Comparison of ENCODE assay signal across 3 cellular contexts in the genomic region with DNA sequence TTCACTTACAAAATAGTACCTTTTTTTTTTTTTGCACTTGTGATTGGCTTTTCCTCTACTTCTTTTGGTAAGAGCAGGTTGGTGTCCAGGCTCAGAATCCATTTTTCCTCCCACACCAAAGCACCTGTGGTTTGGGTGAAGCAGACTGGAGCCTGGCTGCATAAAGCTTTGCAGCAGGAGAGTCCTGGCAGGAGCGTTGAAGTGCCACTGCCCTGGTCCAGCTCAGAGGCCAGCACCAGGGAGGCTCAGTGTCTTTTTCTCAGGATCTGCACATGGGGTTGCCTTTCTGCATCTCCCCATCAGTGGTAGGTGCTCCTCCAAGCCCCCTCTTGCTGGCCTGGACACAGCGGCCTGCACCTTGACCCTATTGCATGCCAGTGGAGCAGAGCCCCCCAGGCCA. TPM values are rescaled to one million over a fixed set of nuclear protein-coding genes. Genes with fewer than 3 reads are reported as not detected.
"Had no signal": no experiment of that assay in that cellular context is flagged by ENCODE, and none has a peak within 500 bp of the region (broad histone marks: within the 10 kb centered on the region; RNA-seq: fewer than 3 reads in every experiment).

No MANE protein-coding gene starts in this region.

RNA-seq across cellular contexts. Expression of a gene that starts 1.7 kb away (rescaled TPM):
- total RNA-seq: LHCN-M2, M059J, MCF 10A had no signal
